ENCODE assay signal across 15 cellular contexts in genomic region chr16:70720431-70721201, GRCh38. TPM values are rescaled to one million over a fixed set of nuclear protein-coding genes. Genes with fewer than 3 reads are reported as not detected.
A peak's percentile ranks its signal among the peaks of the same experiment; 100 is the strongest.
DNase-seq lines count a peak whose midpoint lies in the region; ATAC-seq and TF ChIP-seq lines count a peak whose summit lies in the region.
"Had no signal": no experiment of that assay in that cellular context is flagged by ENCODE, and none has a peak within 500 bp of the region (broad histone marks: within the 10 kb centered on the region; RNA-seq: fewer than 3 reads in every experiment).

No MANE protein-coding gene starts in this region.

- H3K9me3 Mint-ChIP-seq in activated T-helper 17 cell treated with anti-CD3 and anti-CD28 coated beads, Interleukin-2, amount 50 U/mL, for 72 hours, result no peaks in the 10 kb centered on the region
- H3K9me3 Mint-ChIP-seq in nephron progenitor cell, result peaks cover 10% of the 10 kb centered on the region
- H3K9me3 Mint-ChIP-seq: CD4-positive, alpha-beta T cell; dendritic cell treated with granulocyte-macrophage colony-stimulating factor and Interleukin-4, amounts not matched to agents 40 ng/mL and 50 ng/mL, for 4 days had no signal

- peak; percentile 35 for DNase-seq in stimulated activated CD4-positive, alpha-beta T cell treated with anti-CD3 and anti-CD28 coated beads, Interleukin-1b, Interleukin-23, amount 100 ng/mL, for 48 hours
- no peak for DNase-seq in stimulated activated CD4-positive, alpha-beta T cell treated with anti-CD3 and anti-CD28 coated beads, Interleukin-15, amount 100 ng/mL, for 24 hours
- no peak for DNase-seq in nephron progenitor cell
- DNase-seq in H4 (ENCODE audit: low spot score), result no peak
- DNase-seq in left colon, result no peak
- DNase-seq: activated CD4-positive, alpha-beta T cell treated with anti-CD3 and anti-CD28 coated beads, Interleukin-2, amount 50 U/mL, for 4 hours; CD4-positive, alpha-beta T cell; mammary epithelial cell; NCI-H1105 treated with DMSO at 0.1 percent for 48 hours; NCI-H2029 treated with DMSO at 0.1 percent for 48 hours; substantia nigra had no signal

- H3K27me3 Mint-ChIP-seq in activated T-helper 17 cell treated with anti-CD3 and anti-CD28 coated beads, Interleukin-2, amount 50 U/mL, for 72 hours, result no peaks in the 10 kb centered on the region
- H3K27me3 Mint-ChIP-seq in nephron progenitor cell (ENCODE audit: low read depth, poor library complexity), result no peaks in the 10 kb centered on the region
- H3K27me3 Mint-ChIP-seq: CD4-positive, alpha-beta T cell; dendritic cell treated with granulocyte-macrophage colony-stimulating factor and Interleukin-4, amounts not matched to agents 40 ng/mL and 50 ng/mL, for 4 days; progenitor cell of endocrine pancreas had no signal

- no peak for ATAC-seq in activated T-helper 17 cell treated with anti-CD3 and anti-CD28 coated beads, Interleukin-2, amount 50 U/mL, for 72 hours (replicated peaks)
- ATAC-seq in HG03196 (IDR thresholded peaks at IDR 0.05; ENCODE audit: unreplicated experiment) (no peak), left colon (no peak)

- intact Hi-C loops in left colon (cut with DNase I, micrococcal nuclease), result no loop called here

- no peak overlapping the region for H3K4me3 Mint-ChIP-seq in activated T-helper 17 cell treated with anti-CD3 and anti-CD28 coated beads, Interleukin-2, amount 50 U/mL, for 72 hours
- no peak overlapping the region for H3K4me3 Mint-ChIP-seq in nephron progenitor cell
- H3K4me3 Mint-ChIP-seq: CD4-positive, alpha-beta T cell; dendritic cell treated with granulocyte-macrophage colony-stimulating factor and Interleukin-4, amounts not matched to agents 40 ng/mL and 50 ng/mL, for 4 days had no signal

- no peak for TF ChIP-seq CTCF in nephron progenitor cell (IDR thresholded peaks at IDR 0.05)

- peaks cover 44% of the 10 kb centered on the region for H3K36me3 Mint-ChIP-seq in activated T-helper 17 cell treated with anti-CD3 and anti-CD28 coated beads, Interleukin-2, amount 50 U/mL, for 72 hours (ENCODE audit: low read depth)
- peaks cover 36% of the 10 kb centered on the region for H3K36me3 Mint-ChIP-seq in nephron progenitor cell (ENCODE audit: low read depth)

- H3K4me1 Mint-ChIP-seq in activated T-helper 17 cell treated with anti-CD3 and anti-CD28 coated beads, Interleukin-2, amount 50 U/mL, for 72 hours, result peaks cover 5% of the 10 kb centered on the region
- H3K4me1 Mint-ChIP-seq in nephron progenitor cell, result peaks cover 41% of the 10 kb centered on the region

- H3K27ac Mint-ChIP-seq in activated T-helper 17 cell treated with anti-CD3 and anti-CD28 coated beads, Interleukin-2, amount 50 U/mL, for 72 hours, result peak overlapping the region; percentile 3
- H3K27ac Mint-ChIP-seq in nephron progenitor cell, result peak overlapping the region; percentile 78
- H3K27ac Mint-ChIP-seq: CD4-positive, alpha-beta T cell; dendritic cell treated with granulocyte-macrophage colony-stimulating factor and Interleukin-4, amounts not matched to agents 40 ng/mL and 50 ng/mL, for 4 days; progenitor cell of endocrine pancreas had no signal

RNA-seq across cellular contexts. Expression of gene MTSS2, which starts 34.8 kb away (rescaled TPM):
- under 1 TPM; 0.11 to 0.67 TPM for total RNA-seq in activated T-helper 17 cell treated with anti-CD3 and anti-CD28 coated beads, Interleukin-2, amount 50 U/mL, for 72 hours
- 8.6 and 13.9 TPM in 2 replicates for total RNA-seq in H4 (2014; rRNA removed; shearing (Covaris generic))
- total RNA-seq in left colon, result 10 to 100 TPM; 21.5 to 28.3 TPM
